Comparison of ENCODE assay signal across 24 cellular contexts in the genomic region with DNA sequence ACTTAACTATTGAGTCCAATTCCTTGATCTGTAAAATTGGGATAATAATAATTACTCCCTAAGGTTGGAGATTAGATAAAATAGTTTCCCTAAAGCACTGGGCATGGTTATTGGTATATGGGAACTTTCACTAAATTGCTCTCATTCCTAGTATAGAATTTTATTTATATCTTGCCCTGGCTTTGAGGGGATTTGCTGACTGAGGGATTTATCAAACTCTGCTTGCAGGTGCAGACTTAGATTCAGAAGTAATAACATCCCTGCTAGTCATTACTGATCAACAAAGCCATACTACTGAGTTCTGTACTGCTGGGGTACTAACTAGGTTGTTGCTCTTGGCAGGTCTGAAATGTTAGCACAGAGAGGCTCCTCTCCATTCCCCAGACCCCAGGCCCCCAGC. TPM values are rescaled to one million over a fixed set of nuclear protein-coding genes. Genes with fewer than 3 reads are reported as not detected.
DNase-seq lines count a peak whose midpoint lies in the region; ATAC-seq and TF ChIP-seq lines count a peak whose summit lies in the region.
"Had no signal": no experiment of that assay in that cellular context is flagged by ENCODE, and none has a peak within 500 bp of the region (broad histone marks: within the 10 kb centered on the region; RNA-seq: fewer than 3 reads in every experiment).

No MANE protein-coding gene starts in this region.

- no peaks in the 10 kb centered on the region for H3K27me3 Mint-ChIP-seq in CD14-positive monocyte (ENCODE audit: low read depth in 3 of 3)
- peaks cover 0 to 10% (median 1%) of the 10 kb centered on the region in 5 donors for H3K27me3 Mint-ChIP-seq in naive thymus-derived CD8-positive, alpha-beta T cell
- H3K27me3 Mint-ChIP-seq: CD4-positive, alpha-beta T cell had no signal

- H3K4me1 ChIP-seq in lower lobe of right lung (peaks cover 46% of the 10 kb centered on the region), tibial nerve (peaks cover 0 to 48% (median 20%) of the 10 kb centered on the region in 4 donors)

- H3K27ac ChIP-seq in coronary artery (peak overlapping the region; percentile 80 to 85), lower lobe of right lung (peak overlapping the region; percentile 73), tibial nerve (peak overlapping the region; percentile 60 to 94 (median 79))
- H3K27ac ChIP-seq: SJSA1 had no signal

- H3K4me3 ChIP-seq in coronary artery (no peak overlapping the region), lower lobe of right lung (no peak overlapping the region), tibial nerve (no peak overlapping the region)
- H3K4me3 ChIP-seq: GM12878, SJSA1 had no signal

- no peak for ATAC-seq in lower lobe of right lung
- no peak for ATAC-seq in naive thymus-derived CD8-positive, alpha-beta T cell
- ATAC-seq in HG02571 (IDR thresholded peaks at IDR 0.05; ENCODE audit: unreplicated experiment) = no peak
- no peak for ATAC-seq in GM19452 (IDR thresholded peaks at IDR 0.05; ENCODE audit: unreplicated experiment)
- ATAC-seq: GM12878, HCT116 had no signal

- peaks cover 64% of the 10 kb centered on the region for H3K4me1 Mint-ChIP-seq in CD14-positive monocyte
- H3K4me1 Mint-ChIP-seq in naive thymus-derived CD8-positive, alpha-beta T cell = no peaks in the 10 kb centered on the region

- H3K36me3 Mint-ChIP-seq in CD14-positive monocyte = no peaks in the 10 kb centered on the region
- H3K36me3 Mint-ChIP-seq in naive thymus-derived CD8-positive, alpha-beta T cell = no peaks in the 10 kb centered on the region

- TF ChIP-seq CTCF in CD14-positive monocyte (IDR thresholded peaks at IDR 0.05) (no peak), coronary artery (IDR thresholded peaks at IDR 0.05) (no peak), lower lobe of right lung (IDR thresholded peaks at IDR 0.05) (no peak), tibial nerve (IDR thresholded peaks at IDR 0.05) (no peak)

- no peak for TF ChIP-seq EP300 in tibial nerve (IDR thresholded peaks at IDR 0.05)

- DNase-seq in CD14-positive monocyte (ENCODE audit: low spot score) (no peak), coronary artery (ENCODE audit: low spot score) (no peak), lower lobe of right lung (no peak), tibial nerve (ENCODE audit: low spot score in 2 of 2) (no peak)
- DNase-seq in naive thymus-derived CD8-positive, alpha-beta T cell = no peak
- no peak for DNase-seq in stimulated activated CD4-positive, alpha-beta T cell treated with anti-CD3 and anti-CD28 coated beads, Interleukin-2, amount 100 ng/mL, for 24 hours
- DNase-seq: Caco-2; CD4-positive, alpha-beta T cell; DMS 273 treated with DMSO at 0.1 percent for 48 hours; DMS79 treated with DMSO at 0.1 percent for 48 hours; MM.1S; NCI-H1092; NCI-H1436; NCI-H187 treated with DMSO at 0.1 percent for 48 hours; NCI-H2107; NCI-H446 treated with DMSO at 0.1 percent for 48 hours; OCI-M1 had no signal

- no peak overlapping the region for H3K4me3 Mint-ChIP-seq in CD14-positive monocyte
- no peak overlapping the region for H3K4me3 Mint-ChIP-seq in naive thymus-derived CD8-positive, alpha-beta T cell
- H3K4me3 Mint-ChIP-seq: CD4-positive, alpha-beta T cell had no signal

- POLR2A ChIA-PET in naive thymus-derived CD8-positive, alpha-beta T cell (lab: Charles Lee) = no interaction called here

- no peaks in the 10 kb centered on the region for H3K36me3 ChIP-seq in lower lobe of right lung
- H3K36me3 ChIP-seq in tibial nerve = no peaks in the 10 kb centered on the region
- H3K36me3 ChIP-seq: SJSA1 had no signal

- no peak for TF ChIP-seq POLR2A in tibial nerve (IDR thresholded peaks at IDR 0.05)

- no peaks in the 10 kb centered on the region for H3K27me3 ChIP-seq in lower lobe of right lung (ENCODE audit: low read depth)
- no peaks in the 10 kb centered on the region for H3K27me3 ChIP-seq in tibial nerve
- H3K27me3 ChIP-seq: SJSA1 had no signal

- peaks cover 0 to 3% (median 0%) of the 10 kb centered on the region in 7 donors for H3K9me3 Mint-ChIP-seq in CD14-positive monocyte
- H3K9me3 Mint-ChIP-seq in naive thymus-derived CD8-positive, alpha-beta T cell = no peaks in the 10 kb centered on the region
- H3K9me3 Mint-ChIP-seq: CD4-positive, alpha-beta T cell had no signal

- H3K9me3 ChIP-seq in lower lobe of right lung (no peaks in the 10 kb centered on the region), tibial nerve (no peaks in the 10 kb centered on the region)
- H3K9me3 ChIP-seq: Caco-2, SJSA1 had no signal

- peak overlapping the region; percentile 19 to 99 (median 99) for H3K27ac Mint-ChIP-seq in CD14-positive monocyte
- H3K27ac Mint-ChIP-seq in naive thymus-derived CD8-positive, alpha-beta T cell = no peak overlapping the region
- H3K27ac Mint-ChIP-seq: CD4-positive, alpha-beta T cell had no signal

- intact Hi-C loops in CD14-positive monocyte (cut with micrococcal nuclease) (no loop called here), lower lobe of right lung (cut with DNase I) (no loop called here)

RNA-seq across cellular contexts. Expression of a gene that starts 41.9 kb away (rescaled TPM):
- not detected for polyA plus RNA-seq in CD14-positive monocyte
- total RNA-seq in lower lobe of right lung (3.3 TPM), tibial nerve (1 to 10 TPM; 3.6 to 7.3 (median 5.8) TPM)
- total RNA-seq in naive thymus-derived CD8-positive, alpha-beta T cell = not detected
- not detected for polyA plus RNA-seq in naive thymus-derived CD8-positive, alpha-beta T cell
- total RNA-seq: CD4-positive, alpha-beta T cell; GM12878; H1; SJSA1 had no signal
- polyA plus RNA-seq: BJ, GM12878, H1 had no signal

Comparison
In these comparisons a context has a peak if more than half of its experiments do, and no peak if none do; other contexts are left out.
1. H3K27ac Mint-ChIP-seq: peak in CD14-positive monocyte (7 of 7); none in naive thymus-derived CD8-positive, alpha-beta T cell (0 of 10).
2. Peak in every context shown above with its lines, with median percentiles within 50 percentile points of each other: H3K27ac ChIP-seq.